Comparison of ENCODE assay signal across 16 cellular contexts in genomic region chr9:25003686-25004085, GRCh38.
DNase-seq lines count a peak whose midpoint lies in the region; ATAC-seq and TF ChIP-seq lines count a peak whose summit lies in the region.
"Had no signal": no experiment of that assay in that cellular context is flagged by ENCODE, and none has a peak within 500 bp of the region (broad histone marks: within the 10 kb centered on the region; RNA-seq: fewer than 3 reads in every experiment).

No MANE protein-coding gene starts in this region.

- peak; percentile 32 for TF ChIP-seq CTCF in BE2C (IDR thresholded peaks at IDR 0.05; ENCODE audit: low read depth, low read length)
- TF ChIP-seq CTCF in GM23338 (conservative IDR thresholded peaks at IDR 0.05; ENCODE audit: low read depth in 2 of 2) = peak; percentile 73 to 91
- TF ChIP-seq CTCF in PC-3 (conservative IDR thresholded peaks at IDR 0.05; ENCODE audit: low read depth, low read length) = peak; percentile 26; the same call in 1 of the 2 replicates
- TF ChIP-seq CTCF in tibial artery (IDR thresholded peaks at IDR 0.05) = no peak

- H3K4me3 Mint-ChIP-seq in GM23338 = no peak overlapping the region
- H3K4me3 Mint-ChIP-seq in activated naive CD4-positive, alpha-beta T cell treated with anti-CD3 and anti-CD28 coated beads for 36 hours = no peak overlapping the region
- H3K4me3 Mint-ChIP-seq: activated CD4-positive, alpha-beta T cell treated with anti-CD3 and anti-CD28 coated beads for 36 hours; brain; T-helper 2 cell treated with Interferon-gamma antibody and Interleukin-4, amounts not matched to agents 5 μg/mL and 100 μg/mL, for 36 hours had no signal

- POLR2A ChIA-PET in PC-3 (lab: Charles Lee; ENCODE audit: unreplicated experiment) = no interaction called here

- no peaks in the 10 kb centered on the region for H3K27me3 Mint-ChIP-seq in GM23338 (ENCODE audit: insufficient read depth, low read depth, poor library complexity)
- H3K27me3 Mint-ChIP-seq in activated naive CD4-positive, alpha-beta T cell treated with anti-CD3 and anti-CD28 coated beads for 36 hours (ENCODE audit: low read depth) = no peaks in the 10 kb centered on the region
- H3K27me3 Mint-ChIP-seq: activated CD4-positive, alpha-beta T cell treated with anti-CD3 and anti-CD28 coated beads for 36 hours; brain had no signal

- 0 out of 2 replicates have a peak overlapping the region, but pooled peaks have one; percentile 47 for H3K4me2 ChIP-seq in GM23338
- no peak overlapping the region for H3K4me2 ChIP-seq in PC-3 (ENCODE audit: low read length)

- H3K27me3 ChIP-seq in BE2C = no peaks in the 10 kb centered on the region
- no peaks in the 10 kb centered on the region for H3K27me3 ChIP-seq in GM23338 (ENCODE audit: insufficient read depth)
- H3K27me3 ChIP-seq in PC-3 (ENCODE audit: low read length) = no peaks in the 10 kb centered on the region
- H3K27me3 ChIP-seq in iPS DF 6.9 (ENCODE audit: control insufficient read depth, insufficient read depth, low read length) = no peaks in the 10 kb centered on the region
- H3K27me3 ChIP-seq in tibial artery = no peaks in the 10 kb centered on the region
- H3K27me3 ChIP-seq: MG63 had no signal

- H3K9me2 ChIP-seq in GM23338 (ENCODE audit: insufficient read depth) (no peaks in the 10 kb centered on the region; the same call in 1 of the 2 replicates), PC-3 (replicated peaks; ENCODE audit: low read length) (no peaks in the 10 kb centered on the region)

- no peak overlapping the region for H3K9ac ChIP-seq in PC-3 (ENCODE audit: low read length)

- H3K27ac Mint-ChIP-seq in GM23338 = no peak overlapping the region; the same call in 1 of the 2 replicates
- H3K27ac Mint-ChIP-seq in activated naive CD4-positive, alpha-beta T cell treated with anti-CD3 and anti-CD28 coated beads for 36 hours = no peak overlapping the region
- H3K27ac Mint-ChIP-seq: activated CD4-positive, alpha-beta T cell treated with anti-CD3 and anti-CD28 coated beads for 36 hours; brain; T-helper 2 cell treated with Interferon-gamma antibody and Interleukin-4, amounts not matched to agents 5 μg/mL and 100 μg/mL, for 36 hours had no signal

- H3K79me2 ChIP-seq in GM23338 (replicated peaks; ENCODE audit: insufficient read depth) = no peaks in the 10 kb centered on the region
- no peaks in the 10 kb centered on the region for H3K79me2 ChIP-seq in PC-3 (ENCODE audit: low read length)

- no peaks in the 10 kb centered on the region for H3K36me3 Mint-ChIP-seq in GM23338 (ENCODE audit: low read depth)
- no peaks in the 10 kb centered on the region for H3K36me3 Mint-ChIP-seq in activated naive CD4-positive, alpha-beta T cell treated with anti-CD3 and anti-CD28 coated beads for 36 hours (ENCODE audit: low read depth)
- H3K36me3 Mint-ChIP-seq: brain had no signal

- H3K9me3 ChIP-seq in BE2C (no peaks in the 10 kb centered on the region), PC-3 (ENCODE audit: low read length) (no peaks in the 10 kb centered on the region), iPS DF 6.9 (ENCODE audit: control insufficient read depth, insufficient read depth, low read length) (no peaks in the 10 kb centered on the region), tibial artery (peaks cover 0 to 5% (median 0%) of the 10 kb centered on the region in 3 donors)
- H3K9me3 ChIP-seq: MG63 had no signal

- peaks cover 9% of the 10 kb centered on the region; the same call in 1 of the 2 replicates for H3K4me1 ChIP-seq in BE2C
- H3K4me1 ChIP-seq in GM23338 (ENCODE audit: insufficient read depth) = peaks cover 8% of the 10 kb centered on the region
- H3K4me1 ChIP-seq in PC-3 (ENCODE audit: insufficient read depth, low read length) = no peaks in the 10 kb centered on the region
- H3K4me1 ChIP-seq in iPS DF 6.9 (ENCODE audit: control insufficient read depth, insufficient read depth, low read length) = peaks cover 2% of the 10 kb centered on the region; the same call in 1 of the 2 replicates
- H3K4me1 ChIP-seq in tibial artery = no peaks in the 10 kb centered on the region

- ATAC-seq in GM23338 = peak; percentile 100
- ATAC-seq in PC-3 = no peak
- ATAC-seq in HG03460 (IDR thresholded peaks at IDR 0.05; ENCODE audit: unreplicated experiment) = no peak
- ATAC-seq: activated CD4-positive, alpha-beta T cell treated with anti-CD3 and anti-CD28 coated beads for 36 hours; left ventricle myocardium superior had no signal

- DNase-seq in BE2C (no peak), GM23338 (ENCODE audit: low spot score) (peak; percentile 85), PC-3 (no peak), iPS DF 6.9 (ENCODE audit: low read depth, low spot score) (peak; percentile 45), tibial artery (no peak), NCI-H1048 (lab: John Stamatoyannopoulos, UW) (no peak)
- DNase-seq in activated naive CD4-positive, alpha-beta T cell treated with anti-CD3 and anti-CD28 coated beads for 36 hours = no peak
- DNase-seq: activated CD4-positive, alpha-beta T cell treated with anti-CD3 and anti-CD28 coated beads for 36 hours; activated naive CD4-positive, alpha-beta T cell treated with anti-CD3 and anti-CD28 coated beads, Interleukin-2, amount 50 U/mL, for 16 hours; left ventricle myocardium superior; MG63; NCI-H2171; SHP77 had no signal

- H3F3A ChIP-seq in GM23338 (replicated peaks; ENCODE audit: low read depth) (no peaks in the 10 kb centered on the region), PC-3 (ENCODE audit: low read length, unreplicated experiment) (no peaks in the 10 kb centered on the region)

- H3K36me3 ChIP-seq in BE2C = no peaks in the 10 kb centered on the region
- no peaks in the 10 kb centered on the region for H3K36me3 ChIP-seq in GM23338 (ENCODE audit: insufficient read depth)
- no peaks in the 10 kb centered on the region for H3K36me3 ChIP-seq in PC-3 (ENCODE audit: low read depth, low read length)
- no peaks in the 10 kb centered on the region for H3K36me3 ChIP-seq in iPS DF 6.9 (ENCODE audit: control insufficient read depth, insufficient read depth, low read length)
- no peaks in the 10 kb centered on the region for H3K36me3 ChIP-seq in tibial artery
- H3K36me3 ChIP-seq: MG63 had no signal

- H3K4me3 ChIP-seq in BE2C (ENCODE audit: low read depth, low read length) (no peak overlapping the region), GM23338 (no peak overlapping the region), PC-3 (ENCODE audit: low read length) (no peak overlapping the region), iPS DF 6.9 (ENCODE audit: low read length) (no peak overlapping the region), tibial artery (no peak overlapping the region)
- H3K4me3 ChIP-seq: MG63 had no signal

- H3K27ac ChIP-seq in GM23338 (ENCODE audit: low read depth) (no peak overlapping the region), PC-3 (ENCODE audit: low read length) (no peak overlapping the region), iPS DF 6.9 (ENCODE audit: low read length) (no peak overlapping the region), tibial artery (no peak overlapping the region)

- no peaks in the 10 kb centered on the region; the same call in 2 of the 3 replicates for H3K9me3 Mint-ChIP-seq in GM23338
- H3K9me3 Mint-ChIP-seq in activated naive CD4-positive, alpha-beta T cell treated with anti-CD3 and anti-CD28 coated beads for 36 hours = peaks cover 10% of the 10 kb centered on the region

- WGBS in iPS DF 6.9 (ENCODE audit: insufficient coverage, insufficient read length) = no CpG with 5 or more reads among the region's 10 CpGs

- H4K20me1 ChIP-seq in GM23338 (replicated peaks; ENCODE audit: insufficient read depth) (no peaks in the 10 kb centered on the region), PC-3 (ENCODE audit: low read length) (no peaks in the 10 kb centered on the region)

- H2AFZ ChIP-seq in GM23338 (peak overlapping the region; percentile 87), PC-3 (ENCODE audit: low read length) (no peak overlapping the region)

- BruUV-seq in PC-3 (replicated peaks; lab: Mats Ljungman, UMichigan) = no TSS peak

- H3K4me1 Mint-ChIP-seq in GM23338 = peaks cover 11% of the 10 kb centered on the region
- no peaks in the 10 kb centered on the region for H3K4me1 Mint-ChIP-seq in activated naive CD4-positive, alpha-beta T cell treated with anti-CD3 and anti-CD28 coated beads for 36 hours (ENCODE audit: low read depth)
- H3K4me1 Mint-ChIP-seq: activated CD4-positive, alpha-beta T cell treated with anti-CD3 and anti-CD28 coated beads for 36 hours; brain had no signal

- CTCF ChIA-PET in PC-3 (lab: Charles Lee) = no interaction called here
- CTCF ChIA-PET in activated naive CD4-positive, alpha-beta T cell treated with anti-CD3 and anti-CD28 coated beads for 36 hours (lab: Charles Lee) = interaction anchor here (0.6 kb wide), 1 partner anchor 543 kb away, joined by 3 read pairs; no protein-coding TSS in a partner anchor

- intact Hi-C loops in PC-3 (cut with micrococcal nuclease) (no loop called here), tibial artery (cut with DNase I; ENCODE audit: low total_unique reads) (no loop called here)
- intact Hi-C loops in activated naive CD4-positive, alpha-beta T cell treated with anti-CD3 and anti-CD28 coated beads for 36 hours (cut with micrococcal nuclease) = no loop called here

TF ChIP-seq in GM23338, 12 proteins besides CTCF, POLR2A, EP300 and RAD21:
- TF ChIP-seq ZNF331 (CRISPR knock-in tag; IDR thresholded peaks at IDR 0.05; ENCODE audit: low read depth) (no peak), EZH2phosphoT487 (IDR thresholded peaks at IDR 0.05; ENCODE audit: unreplicated experiment) (no peak), EZH2 (IDR thresholded peaks at IDR 0.05; ENCODE audit: low read depth, unreplicated experiment) (no peak), ZNF114 (CRISPR knock-in tag; IDR thresholded peaks at IDR 0.05) (no peak)

Comparison
In these comparisons a context has a peak if more than half of its experiments do, and no peak if none do; other contexts are left out.
1. DNase-seq: peak in GM23338 (single experiment) and iPS DF 6.9 (single experiment); none in BE2C (single experiment), PC-3 (single experiment), activated naive CD4-positive, alpha-beta T cell treated with anti-CD3 and anti-CD28 coated beads for 36 hours (single experiment), tibial artery (0 of 2) and NCI-H1048 (single experiment).
2. CTCF ChIP-seq: peak in BE2C (single experiment), GM23338 (2 of 2) and PC-3 (single experiment); none in tibial artery (0 of 2).